In genomic region chr1:52662645-52663313, GRCh38 we compare ENCODE assay signal across 9 cellular contexts. TPM values are rescaled to one million over a fixed set of nuclear protein-coding genes. Genes with fewer than 3 reads are reported as not detected.
DNase-seq lines count a peak whose midpoint lies in the region; ATAC-seq and TF ChIP-seq lines count a peak whose summit lies in the region.
"Had no signal": no experiment of that assay in that cellular context is flagged by ENCODE, and none has a peak within 500 bp of the region (broad histone marks: within the 10 kb centered on the region; RNA-seq: fewer than 3 reads in every experiment).

No MANE protein-coding gene starts in this region.

- peak overlapping the region; percentile 57 for H4K8ac ChIP-seq in trophoblast cell (ENCODE audit: low read depth, low read length)

- peak overlapping the region; percentile 38 for H3K14ac ChIP-seq in trophoblast cell (ENCODE audit: low read length)

- H2BK120ac ChIP-seq in trophoblast cell (ENCODE audit: insufficient read depth, low read length, poor library complexity): peak overlapping the region; percentile 57

- H3K9me3 Mint-ChIP-seq in GM23338: no peaks in the 10 kb centered on the region
- H3K9me3 Mint-ChIP-seq: activated naive CD8-positive, alpha-beta T cell treated with anti-CD3 and anti-CD28 coated beads, Interleukin-2, amount 50 U/mL, for 24 hours had no signal

- H4K12ac ChIP-seq in trophoblast cell (ENCODE audit: low read depth, low read length): peak overlapping the region; percentile 47

- peak overlapping the region; percentile 53; the same call in 1 of the 2 replicates for H3K27ac ChIP-seq in GM23338 (ENCODE audit: low read depth)
- H3K27ac ChIP-seq in trophoblast cell (ENCODE audit: low read depth, low read length): peak overlapping the region; percentile 85

- no peaks in the 10 kb centered on the region for H3K9me2 ChIP-seq in GM23338 (ENCODE audit: insufficient read depth)

- H2AFZ ChIP-seq in GM23338 (peak overlapping the region; percentile 93), trophoblast cell (ENCODE audit: insufficient read depth, low read length, poor library complexity) (peak overlapping the region; percentile 32)

- DNase-seq in GM23338 (ENCODE audit: low spot score) (peak; percentile 88), NCI-H226 (peak; percentile 89), epithelial cell of proximal tubule (ENCODE audit: low read depth) (peak; percentile 58), trophoblast cell (peak in 1 of 2 donors; percentile 46), NCI-H510A treated with DMSO at 0.1 percent for 48 hours (lab: John Stamatoyannopoulos, UW) (no peak)
- DNase-seq in activated CD4-positive, CD25-positive, alpha-beta regulatory T cell (lab: John Stamatoyannopoulos, UW): no peak
- no peak for DNase-seq in stimulated activated naive CD4-positive, alpha-beta T cell treated with Interleukin-2 at 50 U/mL for 16 hours (lab: John Stamatoyannopoulos, UW)
- DNase-seq: activated naive CD8-positive, alpha-beta T cell treated with anti-CD3 and anti-CD28 coated beads, Interleukin-2, amount 50 U/mL, for 24 hours had no signal

- H3K79me2 ChIP-seq in GM23338 (replicated peaks; ENCODE audit: insufficient read depth) (no peaks in the 10 kb centered on the region), trophoblast cell (ENCODE audit: control insufficient read depth, insufficient read depth, low read length, poor library complexity) (peaks cover 2% of the 10 kb centered on the region)

- H3K4me3 ChIP-seq in GM23338 (peak overlapping the region; percentile 37), epithelial cell of proximal tubule (ENCODE audit: low read depth, low read length) (no peak overlapping the region), trophoblast cell (ENCODE audit: low read depth, low read length) (no peak overlapping the region)

- H2BK5ac ChIP-seq in trophoblast cell (ENCODE audit: low read depth, low read length, poor library complexity): peak overlapping the region; percentile 63

- no peak overlapping the region for H3K27ac Mint-ChIP-seq in GM23338
- H3K27ac Mint-ChIP-seq: activated naive CD8-positive, alpha-beta T cell treated with anti-CD3 and anti-CD28 coated beads, Interleukin-2, amount 50 U/mL, for 24 hours had no signal

- H4K91ac ChIP-seq in trophoblast cell (ENCODE audit: low read depth, low read length): peak overlapping the region; percentile 79

- peaks cover 5% of the 10 kb centered on the region for H3K27me3 Mint-ChIP-seq in GM23338 (ENCODE audit: insufficient read depth, low read depth, poor library complexity)
- H3K27me3 Mint-ChIP-seq: activated naive CD8-positive, alpha-beta T cell treated with anti-CD3 and anti-CD28 coated beads, Interleukin-2, amount 50 U/mL, for 24 hours had no signal

- H2BK12ac ChIP-seq in trophoblast cell (ENCODE audit: low read length): peak overlapping the region; percentile 39

- H3K79me1 ChIP-seq in trophoblast cell (ENCODE audit: low read length): peaks cover 28% of the 10 kb centered on the region

- no peaks in the 10 kb centered on the region for H4K20me1 ChIP-seq in GM23338 (replicated peaks; ENCODE audit: insufficient read depth)

- H3K4me3 Mint-ChIP-seq in GM23338: peak overlapping the region; percentile 47
- H3K4me3 Mint-ChIP-seq: activated naive CD8-positive, alpha-beta T cell treated with anti-CD3 and anti-CD28 coated beads, Interleukin-2, amount 50 U/mL, for 24 hours had no signal

- no peak overlapping the region for H3K23ac ChIP-seq in trophoblast cell (ENCODE audit: low read length)

- peaks cover 44% of the 10 kb centered on the region for H3K4me1 Mint-ChIP-seq in GM23338

- H3K27me3 ChIP-seq in GM23338 (ENCODE audit: insufficient read depth) (no peaks in the 10 kb centered on the region), trophoblast cell (ENCODE audit: insufficient read depth, low read length) (no peaks in the 10 kb centered on the region)

- no peak overlapping the region for H3K9ac ChIP-seq in trophoblast cell (ENCODE audit: low read length)

- no peaks in the 10 kb centered on the region for H3F3A ChIP-seq in GM23338 (replicated peaks; ENCODE audit: low read depth)

- H3K18ac ChIP-seq in trophoblast cell (ENCODE audit: low read length): peak overlapping the region; percentile 14

- WGBS in trophoblast cell (ENCODE audit: extremely low coverage, insufficient coverage, insufficient read length): no CpG with 5 or more reads among the region's 13 CpGs

- TF ChIP-seq CTCF in GM23338 (conservative IDR thresholded peaks at IDR 0.05; ENCODE audit: low read depth in 2 of 2): no peak
- TF ChIP-seq CTCF in epithelial cell of proximal tubule (conservative IDR thresholded peaks at IDR 0.05; ENCODE audit: low read depth, low read length): peak; percentile 4

- H3K36me3 ChIP-seq in GM23338 (ENCODE audit: insufficient read depth) (no peaks in the 10 kb centered on the region), trophoblast cell (ENCODE audit: control insufficient read depth in 1 of 2, insufficient read depth in 2 of 2, low read length in 2 of 2) (no peaks in the 10 kb centered on the region)

- no peaks in the 10 kb centered on the region for H3K36me3 Mint-ChIP-seq in GM23338 (ENCODE audit: low read depth)

- H3K4me2 ChIP-seq in GM23338: peak overlapping the region; percentile 71
- peak overlapping the region; percentile 35 for H3K4me2 ChIP-seq in trophoblast cell (ENCODE audit: low read length)

- H3K4me1 ChIP-seq in GM23338 (ENCODE audit: insufficient read depth): peaks cover 25% of the 10 kb centered on the region
- H3K4me1 ChIP-seq in trophoblast cell (ENCODE audit: control insufficient read depth in 1 of 2, insufficient read depth in 2 of 2, low read length in 2 of 2): peaks cover 24 to 36% of the 10 kb centered on the region in 2 experiments

- peak overlapping the region; percentile 6 for H2AK5ac ChIP-seq in trophoblast cell (ENCODE audit: low read length)

- no peaks in the 10 kb centered on the region for H3K9me3 ChIP-seq in trophoblast cell (ENCODE audit: insufficient read depth, low read depth, low read length)

- peak overlapping the region; percentile 69 for H3K4ac ChIP-seq in trophoblast cell (ENCODE audit: low read depth, low read length)

- ATAC-seq in GM23338 (peak; percentile 86), GM18867 (IDR thresholded peaks at IDR 0.05; ENCODE audit: unreplicated experiment) (no peak)
- ATAC-seq: activated naive CD8-positive, alpha-beta T cell treated with anti-CD3 and anti-CD28 coated beads, Interleukin-2, amount 50 U/mL, for 24 hours had no signal

TF ChIP-seq in GM23338, 12 proteins besides CTCF, POLR2A, EP300 and RAD21 (continues in another document):
- TF ChIP-seq ETS1 (IDR thresholded peaks at IDR 0.05): no peak
- no peak for TF ChIP-seq POLR2AphosphoS5 (IDR thresholded peaks at IDR 0.05; ENCODE audit: low read depth)
- no peak for TF ChIP-seq ZNF114 (CRISPR knock-in tag; IDR thresholded peaks at IDR 0.05)
- no peak for TF ChIP-seq ZNF331 (CRISPR knock-in tag; IDR thresholded peaks at IDR 0.05; ENCODE audit: low read depth)

RNA-seq across cellular contexts. Expression of gene SHISAL2A, which starts 29.8 kb away (rescaled TPM):
- 0.10 TPM in 1 of 2 replicates, not detected in the other for total RNA-seq in GM23338 (2014; rRNA removed; shearing (Covaris generic))
- 1.2 and 1.7 TPM in 2 replicates for polyA plus RNA-seq in GM23338 (2016; fragmentation: Nextera tagmentation; extraction: Ambion mirVana)
- 0.17 TPM in 1 of 2 replicates, not detected in the other for total RNA-seq in epithelial cell of proximal tubule
- polyA plus RNA-seq in trophoblast cell (2013): 0.99 and 1.1 TPM in 2 replicates

RNA-seq across cellular contexts. Expression of gene COA7, which starts 35.4 kb away (rescaled TPM):
- 27.5 and 33.5 TPM in 2 replicates for total RNA-seq in GM23338 (2014; rRNA removed; shearing (Covaris generic))
- 16.9 and 19.7 TPM in 2 replicates for polyA plus RNA-seq in GM23338 (2016; fragmentation: Nextera tagmentation; extraction: Ambion mirVana)
- total RNA-seq in epithelial cell of proximal tubule: 11.7 and 14.8 TPM in 2 replicates
- 7.9 TPM in 2 replicates for polyA plus RNA-seq in trophoblast cell (2013)

Comparison
In these comparisons a context has a peak if more than half of its experiments do, and no peak if none do; other contexts are left out.
1. DNase-seq: peak in GM23338 (single experiment), NCI-H226 (single experiment) and epithelial cell of proximal tubule (single experiment); none in activated CD4-positive, CD25-positive, alpha-beta regulatory T cell (0 of 4), stimulated activated naive CD4-positive, alpha-beta T cell treated with Interleukin-2 at 50 U/mL for 16 hours (single experiment) and NCI-H510A treated with DMSO at 0.1 percent for 48 hours (single experiment).